Comparison of ENCODE assay signal across 1 cellular context in the genomic region with DNA sequence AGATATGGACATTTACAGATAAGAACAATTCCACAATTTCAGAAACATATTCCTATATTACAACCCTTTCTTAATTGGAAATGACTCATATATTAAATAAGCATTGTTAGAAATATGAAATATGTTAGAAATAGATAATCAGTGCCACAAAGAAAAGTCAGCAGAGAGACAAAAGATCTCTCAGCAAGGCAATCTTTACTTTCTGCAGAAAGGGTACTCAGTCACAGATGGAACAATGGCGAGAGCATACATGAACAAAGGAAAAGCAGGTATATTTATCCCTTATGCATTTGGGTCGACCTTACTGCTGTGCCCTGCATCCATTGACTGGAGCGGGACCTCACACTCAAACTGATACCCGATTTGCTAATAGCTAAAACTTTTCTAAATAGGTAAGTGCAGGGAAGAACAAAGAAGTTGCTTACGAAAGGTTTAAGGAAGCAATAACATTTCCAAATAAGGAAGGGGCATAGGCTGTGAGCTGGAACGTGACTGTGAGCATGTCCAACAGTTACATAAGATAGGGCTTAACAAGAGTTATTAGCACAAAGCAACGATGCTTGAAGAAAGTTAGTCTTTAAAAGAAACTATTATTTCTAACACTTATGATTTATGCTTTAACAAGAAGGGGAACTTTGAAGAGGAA.
A peak's percentile ranks its signal among the peaks of the same experiment; 100 is the strongest.
TF ChIP-seq lines count a peak whose summit lies in the region.

No MANE protein-coding gene starts in this region.

TF ChIP-seq in K562, 482 proteins besides CTCF, POLR2A, EP300 and RAD21:
- TF ChIP-seq ZNF431 (CRISPR knock-in tag; IDR thresholded peaks at IDR 0.05) (no peak), ZNF655 (CRISPR knock-in tag; IDR thresholded peaks at IDR 0.05) (no peak), NELFE (IDR thresholded peaks at IDR 0.05; ENCODE audit: insufficient read depth, insufficient read length) (no peak), NFIC (IDR thresholded peaks at IDR 0.05) (no peak), TRIM24 (IDR thresholded peaks at IDR 0.05) (0 out of 4 replicates have a peak, but pooled peaks of 1 of the 2 experiments have one; percentile 21), TRIM28 (IDR thresholded peaks at IDR 0.05) (peak; percentile 82), ZNF121 (CRISPR knock-in tag; conservative IDR thresholded peaks at IDR 0.05) (no peak), ZBTB7A (IDR thresholded peaks at IDR 0.05; ENCODE audit: borderline replicate concordance, control insufficient read depth, low read depth, low read length) (no peak), ZNF384 (IDR thresholded peaks at IDR 0.05; ENCODE audit: low read depth, low read length) (no peak), ZNF354B (CRISPR knock-in tag; IDR thresholded peaks at IDR 0.05) (no peak), ZNF282 (CRISPR knock-in tag; IDR thresholded peaks at IDR 0.05) (no peak), ERF (CRISPR knock-in tag; IDR thresholded peaks at IDR 0.05) (no peak), ZNF780A (CRISPR knock-in tag; IDR thresholded peaks at IDR 0.05) (no peak), HNRNPK (IDR thresholded peaks at IDR 0.05; ENCODE audit: low read depth, low read length, poor library complexity, severe bottlenecking) (no peak), SMAD3 (CRISPR knock-in tag; conservative IDR thresholded peaks at IDR 0.05) (no peak), BCOR (IDR thresholded peaks at IDR 0.05) (no peak), LCOR (CRISPR knock-in tag; IDR thresholded peaks at IDR 0.05) (no peak), ZNF408 (CRISPR knock-in tag; IDR thresholded peaks at IDR 0.05; ENCODE audit: low read depth) (no peak), MTF1 (CRISPR knock-in tag; IDR thresholded peaks at IDR 0.05; ENCODE audit: borderline replicate concordance) (no peak), CBX3 (IDR thresholded peaks at IDR 0.05; ENCODE audit: borderline replicate concordance in 1 of 2, low read length in 2 of 2) (peak in 1 of 2 experiments; percentile 97; a peak in 2 of 3 replicates), ZNF561 (CRISPR knock-in tag; conservative IDR thresholded peaks at IDR 0.05) (no peak), SAFB (IDR thresholded peaks at IDR 0.05; ENCODE audit: borderline replicate concordance, low read depth, low read length) (no peak), GATA2 (CRISPR knock-in tag; IDR thresholded peaks at IDR 0.05) (no peak), SUPT5H (IDR thresholded peaks at IDR 0.05) (no peak), SFPQ (IDR thresholded peaks at IDR 0.05; ENCODE audit: low read depth, low read length) (no peak), CHCHD3 (CRISPR knock-in tag; IDR thresholded peaks at IDR 0.05) (no peak), CBX5 (IDR thresholded peaks at IDR 0.05; ENCODE audit: borderline replicate concordance, low read depth) (peak; percentile 86), ETV6 (IDR thresholded peaks at IDR 0.05; ENCODE audit: borderline replicate concordance in 1 of 2, low read depth in 2 of 2, low read length in 1 of 2) (no peak), ETV6 (CRISPR knock-in tag; IDR thresholded peaks at IDR 0.05; ENCODE audit: borderline replicate concordance) (no peak), NCOR1 (IDR thresholded peaks at IDR 0.05) (no peak), FIP1L1 (IDR thresholded peaks at IDR 0.05; ENCODE audit: low read depth, low read length, poor library complexity, severe bottlenecking) (no peak), FOXM1 (IDR thresholded peaks at IDR 0.05; ENCODE audit: low read depth) (no peak), FOXM1 (CRISPR knock-in tag; IDR thresholded peaks at IDR 0.05; ENCODE audit: low read depth) (no peak), HEY1 (CRISPR knock-in tag; IDR thresholded peaks at IDR 0.05; ENCODE audit: borderline replicate concordance) (no peak), CREB5 (CRISPR knock-in tag; IDR thresholded peaks at IDR 0.05) (no peak), NCOA2 (IDR thresholded peaks at IDR 0.05; ENCODE audit: partially characterized antibody in 2 of 2) (no peak)
- TF ChIP-seq, protein P1, sequence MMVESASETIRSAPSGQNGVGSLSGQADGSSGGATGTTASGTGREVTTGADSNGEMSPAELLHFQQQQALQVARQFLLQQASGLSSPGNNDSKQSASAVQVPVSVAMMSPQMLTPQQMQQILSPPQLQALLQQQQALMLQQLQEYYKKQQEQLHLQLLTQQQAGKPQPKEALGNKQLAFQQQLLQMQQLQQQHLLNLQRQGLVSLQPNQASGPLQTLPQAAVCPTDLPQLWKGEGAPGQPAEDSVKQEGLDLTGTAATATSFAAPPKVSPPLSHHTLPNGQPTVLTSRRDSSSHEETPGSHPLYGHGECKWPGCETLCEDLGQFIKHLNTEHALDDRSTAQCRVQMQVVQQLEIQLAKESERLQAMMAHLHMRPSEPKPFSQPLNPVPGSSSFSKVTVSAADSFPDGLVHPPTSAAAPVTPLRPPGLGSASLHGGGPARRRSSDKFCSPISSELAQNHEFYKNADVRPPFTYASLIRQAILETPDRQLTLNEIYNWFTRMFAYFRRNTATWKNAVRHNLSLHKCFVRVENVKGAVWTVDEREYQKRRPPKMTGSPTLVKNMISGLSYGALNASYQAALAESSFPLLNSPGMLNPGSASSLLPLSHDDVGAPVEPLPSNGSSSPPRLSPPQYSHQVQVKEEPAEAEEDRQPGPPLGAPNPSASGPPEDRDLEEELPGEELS (CRISPR knock-in tag; IDR thresholded peaks at IDR 0.05; ENCODE audit: borderline replicate concordance) = no peak
- TF ChIP-seq, protein P2, sequence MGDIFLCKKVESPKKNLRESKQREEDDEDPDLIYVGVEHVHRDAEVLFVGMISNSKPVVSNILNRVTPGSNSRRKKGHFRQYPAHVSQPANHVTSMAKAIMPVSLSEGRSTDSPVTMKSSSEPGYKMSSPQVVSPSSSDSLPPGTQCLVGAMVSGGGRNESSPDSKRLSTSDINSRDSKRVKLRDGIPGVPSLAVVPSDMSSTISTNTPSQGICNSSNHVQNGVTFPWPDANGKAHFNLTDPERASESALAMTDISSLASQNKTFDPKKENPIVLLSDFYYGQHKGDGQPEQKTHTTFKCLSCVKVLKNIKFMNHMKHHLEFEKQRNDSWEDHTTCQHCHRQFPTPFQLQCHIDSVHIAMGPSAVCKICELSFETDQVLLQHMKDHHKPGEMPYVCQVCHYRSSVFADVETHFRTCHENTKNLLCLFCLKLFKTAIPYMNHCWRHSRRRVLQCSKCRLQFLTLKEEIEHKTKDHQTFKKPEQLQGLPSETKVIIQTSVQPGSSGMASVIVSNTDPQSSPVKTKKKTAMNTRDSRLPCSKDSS (IDR thresholded peaks at IDR 0.05; ENCODE audit: low read depth, partially characterized antibody) = peak; percentile 91
- TF ChIP-seq, protein P3, sequence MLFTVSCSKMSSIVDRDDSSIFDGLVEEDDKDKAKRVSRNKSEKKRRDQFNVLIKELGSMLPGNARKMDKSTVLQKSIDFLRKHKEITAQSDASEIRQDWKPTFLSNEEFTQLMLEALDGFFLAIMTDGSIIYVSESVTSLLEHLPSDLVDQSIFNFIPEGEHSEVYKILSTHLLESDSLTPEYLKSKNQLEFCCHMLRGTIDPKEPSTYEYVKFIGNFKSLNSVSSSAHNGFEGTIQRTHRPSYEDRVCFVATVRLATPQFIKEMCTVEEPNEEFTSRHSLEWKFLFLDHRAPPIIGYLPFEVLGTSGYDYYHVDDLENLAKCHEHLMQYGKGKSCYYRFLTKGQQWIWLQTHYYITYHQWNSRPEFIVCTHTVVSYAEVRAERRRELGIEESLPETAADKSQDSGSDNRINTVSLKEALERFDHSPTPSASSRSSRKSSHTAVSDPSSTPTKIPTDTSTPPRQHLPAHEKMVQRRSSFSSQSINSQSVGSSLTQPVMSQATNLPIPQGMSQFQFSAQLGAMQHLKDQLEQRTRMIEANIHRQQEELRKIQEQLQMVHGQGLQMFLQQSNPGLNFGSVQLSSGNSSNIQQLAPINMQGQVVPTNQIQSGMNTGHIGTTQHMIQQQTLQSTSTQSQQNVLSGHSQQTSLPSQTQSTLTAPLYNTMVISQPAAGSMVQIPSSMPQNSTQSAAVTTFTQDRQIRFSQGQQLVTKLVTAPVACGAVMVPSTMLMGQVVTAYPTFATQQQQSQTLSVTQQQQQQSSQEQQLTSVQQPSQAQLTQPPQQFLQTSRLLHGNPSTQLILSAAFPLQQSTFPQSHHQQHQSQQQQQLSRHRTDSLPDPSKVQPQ (CRISPR knock-in tag; IDR thresholded peaks at IDR 0.05; ENCODE audit: borderline replicate concordance) = no peak
